ENCODE assay signal across 16 cellular contexts in genomic region chr17:66032082-66032712, GRCh38.
DNase-seq lines count a peak whose midpoint lies in the region; ATAC-seq, FAIRE-seq and TF ChIP-seq lines count a peak whose summit lies in the region.
"Had no signal": no experiment of that assay in that cellular context is flagged by ENCODE, and none has a peak within 500 bp of the region (broad histone marks: within the 10 kb centered on the region; RNA-seq: fewer than 3 reads in every experiment).

No MANE protein-coding gene starts in this region.

- no peak for FAIRE-seq in pancreas (lab: Jason Lieb, UNC)

- no peak for TF ChIP-seq CTCF in pancreas (IDR thresholded peaks at IDR 0.05)

- no peak overlapping the region for H3K4me3 ChIP-seq in pancreas
- H3K4me3 ChIP-seq: esophagus muscularis mucosa, PC-9 had no signal

- 52 to 61% methylated on average over 2 of the region's 2 CpGs for WGBS in pancreas, 2 donors

- no peaks in the 10 kb centered on the region for H3K36me3 ChIP-seq in pancreas

- intact Hi-C loops in pancreas (cut with DNase I): no loop called here

- DNase-seq in EL (peak; percentile 4), COLO829 (ENCODE audit: low spot score) (no peak), A172 (ENCODE audit: low spot score) (no peak), pancreas (no peak)
- no peak for DNase-seq in stimulated activated CD4-positive, alpha-beta T cell treated with anti-CD3 and anti-CD28 coated beads, Interleukin-4, amount 100 ng/mL, for 4 hours
- DNase-seq: activated naive CD4-positive, alpha-beta T cell treated with anti-CD3 and anti-CD28 coated beads, Interleukin-2, amount 10 ng/mL, durations not matched to agents 7 days and 5 days; NCI-H2029; NCI-H526 treated with DMSO at 0.1 percent for 48 hours; PC-9; SK-N-SH; stimulated activated CD4-positive, alpha-beta T cell treated with anti-CD3 and anti-CD28 coated beads, Interleukin-2, amount 100 ng/mL, for 24 hours; stimulated activated CD8-positive, alpha-beta memory T cell treated with anti-CD3 and anti-CD28 coated beads, Interleukin-4, amount 100 ng/mL, for 48 hours had no signal

- H3K27ac ChIP-seq in pancreas: no peak overlapping the region
- H3K27ac ChIP-seq: esophagus muscularis mucosa, PC-9 had no signal

- ATAC-seq in GM18520 (IDR thresholded peaks at IDR 0.05; ENCODE audit: unreplicated experiment) (peak; percentile 76), GM21723 (IDR thresholded peaks at IDR 0.05; ENCODE audit: unreplicated experiment) (peak; percentile 90), HG03439 (IDR thresholded peaks at IDR 0.05; ENCODE audit: unreplicated experiment) (peak; percentile 78), pancreas (no peak)

- no peaks in the 10 kb centered on the region for H3K27me3 ChIP-seq in pancreas
- H3K27me3 ChIP-seq: esophagus muscularis mucosa had no signal

- no peaks in the 10 kb centered on the region for H3K9me3 ChIP-seq in pancreas
- H3K9me3 ChIP-seq: esophagus muscularis mucosa, SK-N-SH had no signal

- no peaks in the 10 kb centered on the region for H3K4me1 ChIP-seq in pancreas

Comparison
In these comparisons a context has a peak if more than half of its experiments do, and no peak if none do; other contexts are left out.
1. ATAC-seq: peak in GM18520 (single experiment), GM21723 (single experiment) and HG03439 (single experiment); none in pancreas (0 of 4).